Comparison of ENCODE assay signal across 44 cellular contexts in genomic region chr11:125980421-125980820, GRCh38. TPM values are rescaled to one million over a fixed set of nuclear protein-coding genes. Genes with fewer than 3 reads are reported as not detected.
"Had no signal": no experiment of that assay in that cellular context is flagged by ENCODE, and none has a peak within 500 bp of the region (broad histone marks: within the 10 kb centered on the region; RNA-seq: fewer than 3 reads in every experiment).

No MANE protein-coding gene starts in this region.

- H3K27ac ChIP-seq: adrenal gland, brain microvascular endothelial cell, pancreas, prostate gland, skin epidermis, thyroid gland, upper lobe of right lung, VCaP had no signal

- H3K27ac Mint-ChIP-seq: activated CD4-positive, alpha-beta memory T cell treated with anti-CD3 and anti-CD28 coated beads for 36 hours; activated CD4-positive, alpha-beta T cell treated with anti-CD3 and anti-CD28 coated beads, Interleukin-2, amount 10 ng/mL, durations not matched to agents 24 days and 14 days; activated naive CD4-positive, alpha-beta T cell treated with anti-CD3 and anti-CD28 coated beads for 36 hours; activated naive CD8-positive, alpha-beta T cell treated with anti-CD3 and anti-CD28 coated beads for 36 hours; activated T-helper 1 cell treated with anti-CD3 and anti-CD28 coated beads, Interleukin-12 subunit alpha, Interleukin-12 subunit beta, Interleukin-2, Interleukin-4 antibody, amounts not matched to agents 30 ng/mL and 10 ng/mL and 1 ng/mL, durations not matched to agents 14 hours and 24 hours and 36 hours; effector memory CD8-positive, alpha-beta T cell; immature natural killer cell; mesothelial cell of epicardium; naive B cell; stimulated activated effector memory CD8-positive, alpha-beta T cell treated with anti-CD3 and anti-CD28 coated beads, Interleukin-12 subunit alpha, Interleukin-12 subunit beta, amount 100 ng/mL, for 72 hours; stimulated activated naive CD8-positive, alpha-beta T cell treated with anti-CD3 and anti-CD28 coated beads, Interleukin-15, amount 100 ng/mL, for 72 hours; T-helper 1 cell treated with Interleukin-12 subunit alpha and Interleukin-12 subunit beta and Interleukin-4 antibody, amounts not matched to agents 30 μg/mL and 1 μg/mL, for 36 hours had no signal

- H3K36me3 Mint-ChIP-seq: activated CD4-positive, alpha-beta memory T cell treated with anti-CD3 and anti-CD28 coated beads for 36 hours; activated naive CD8-positive, alpha-beta T cell treated with anti-CD3 and anti-CD28 coated beads for 36 hours; immature natural killer cell; naive B cell; stimulated activated effector memory CD8-positive, alpha-beta T cell treated with anti-CD3 and anti-CD28 coated beads, Interleukin-12 subunit alpha, Interleukin-12 subunit beta, amount 100 ng/mL, for 72 hours had no signal

- H3K27me3 Mint-ChIP-seq: activated CD4-positive, alpha-beta memory T cell treated with anti-CD3 and anti-CD28 coated beads for 36 hours; activated CD4-positive, alpha-beta T cell treated with anti-CD3 and anti-CD28 coated beads, Interleukin-2, amount 10 ng/mL, durations not matched to agents 24 days and 14 days; activated naive CD8-positive, alpha-beta T cell treated with anti-CD3 and anti-CD28 coated beads for 36 hours; effector memory CD8-positive, alpha-beta T cell; stimulated activated naive CD8-positive, alpha-beta T cell treated with anti-CD3 and anti-CD28 coated beads, Interleukin-15, amount 100 ng/mL, for 72 hours had no signal

- H3K9me3 ChIP-seq: adrenal gland, pancreas, prostate gland, thyroid gland, upper lobe of right lung had no signal

- DNase-seq: activated CD4-positive, alpha-beta memory T cell treated with anti-CD3 and anti-CD28 coated beads for 36 hours; activated CD4-positive, alpha-beta T cell treated with anti-CD3 and anti-CD28 coated beads, Interleukin-2, amount 10 ng/mL, durations not matched to agents 24 days and 14 days; activated CD4-positive, CD25-positive, alpha-beta regulatory T cell treated with anti-CD3 and anti-CD28 coated beads, Interleukin-2, amount 50 U/mL, for 72 hours; activated CD8-positive, alpha-beta memory T cell treated with anti-CD3 and anti-CD28 coated beads, Interleukin-2, amount 50 U/mL, for 4 hours; activated effector memory CD4-positive, alpha-beta T cell treated with anti-CD3 and anti-CD28 coated beads, Interleukin-2, amount 50 U/mL, for 16 hours; activated naive CD4-positive, alpha-beta T cell treated with anti-CD3 and anti-CD28 coated beads for 36 hours; activated naive CD8-positive, alpha-beta T cell treated with anti-CD3 and anti-CD28 coated beads for 36 hours; activated T-cell treated with anti-CD3 and anti-CD28 coated beads, Interleukin-2, amount 50 U/mL, for 1 hour; adrenal gland; brain microvascular endothelial cell; cortex of kidney; effector memory CD8-positive, alpha-beta T cell; head of caudate nucleus; hypothalamus; immature natural killer cell; kidney; left colon; mammary epithelial cell; naive B cell; nucleus accumbens; pancreas; retina; stimulated activated CD4-positive, alpha-beta T cell treated with anti-CD3 and anti-CD28 coated beads, Interleukin-12 subunit alpha, Interleukin-12 subunit beta, amount 100 ng/mL, for 4 hours; stimulated activated CD4-positive, alpha-beta T cell treated with anti-CD3 and anti-CD28 coated beads, Interleukin-4, amount 100 ng/mL, for 24 hours; stimulated activated naive CD8-positive, alpha-beta T cell treated with anti-CD3 and anti-CD28 coated beads, Interleukin-15, amount 100 ng/mL, for 72 hours; T-helper 9 cell; thyroid gland; upper lobe of right lung had no signal

- H3K9me3 Mint-ChIP-seq: activated CD4-positive, alpha-beta memory T cell treated with anti-CD3 and anti-CD28 coated beads for 36 hours; activated CD4-positive, alpha-beta T cell treated with anti-CD3 and anti-CD28 coated beads, Interleukin-2, amount 10 ng/mL, durations not matched to agents 24 days and 14 days; activated naive CD4-positive, alpha-beta T cell treated with anti-CD3 and anti-CD28 coated beads for 36 hours; activated naive CD8-positive, alpha-beta T cell treated with anti-CD3 and anti-CD28 coated beads for 36 hours; activated T-helper 1 cell treated with anti-CD3 and anti-CD28 coated beads, Interleukin-12 subunit alpha, Interleukin-12 subunit beta, Interleukin-2, Interleukin-4 antibody, amounts not matched to agents 30 ng/mL and 10 ng/mL and 1 ng/mL, durations not matched to agents 14 hours and 24 hours and 36 hours; effector memory CD8-positive, alpha-beta T cell; immature natural killer cell; mesothelial cell of epicardium; stimulated activated effector memory CD8-positive, alpha-beta T cell treated with anti-CD3 and anti-CD28 coated beads, Interleukin-12 subunit alpha, Interleukin-12 subunit beta, amount 100 ng/mL, for 72 hours; stimulated activated naive CD8-positive, alpha-beta T cell treated with anti-CD3 and anti-CD28 coated beads, Interleukin-15, amount 100 ng/mL, for 72 hours; T-helper 1 cell treated with Interleukin-12 subunit alpha and Interleukin-12 subunit beta and Interleukin-4 antibody, amounts not matched to agents 30 μg/mL and 1 μg/mL, for 36 hours had no signal

- H3K4me3 Mint-ChIP-seq: activated CD4-positive, alpha-beta memory T cell treated with anti-CD3 and anti-CD28 coated beads for 36 hours; activated CD4-positive, alpha-beta T cell treated with anti-CD3 and anti-CD28 coated beads, Interleukin-2, amount 10 ng/mL, durations not matched to agents 24 days and 14 days; activated naive CD4-positive, alpha-beta T cell treated with anti-CD3 and anti-CD28 coated beads for 36 hours; activated naive CD8-positive, alpha-beta T cell treated with anti-CD3 and anti-CD28 coated beads for 36 hours; activated T-helper 1 cell treated with anti-CD3 and anti-CD28 coated beads, Interleukin-12 subunit alpha, Interleukin-12 subunit beta, Interleukin-2, Interleukin-4 antibody, amounts not matched to agents 30 ng/mL and 10 ng/mL and 1 ng/mL, durations not matched to agents 14 hours and 24 hours and 36 hours; effector memory CD8-positive, alpha-beta T cell; immature natural killer cell; mesothelial cell of epicardium; naive B cell; stimulated activated effector memory CD8-positive, alpha-beta T cell treated with anti-CD3 and anti-CD28 coated beads, Interleukin-12 subunit alpha, Interleukin-12 subunit beta, amount 100 ng/mL, for 72 hours; stimulated activated naive CD8-positive, alpha-beta T cell treated with anti-CD3 and anti-CD28 coated beads, Interleukin-15, amount 100 ng/mL, for 72 hours; T-helper 1 cell treated with Interleukin-12 subunit alpha and Interleukin-12 subunit beta and Interleukin-4 antibody, amounts not matched to agents 30 μg/mL and 1 μg/mL, for 36 hours had no signal

- H3K4me1 Mint-ChIP-seq: activated CD4-positive, alpha-beta T cell treated with anti-CD3 and anti-CD28 coated beads, Interleukin-2, amount 10 ng/mL, durations not matched to agents 24 days and 14 days; activated naive CD8-positive, alpha-beta T cell treated with anti-CD3 and anti-CD28 coated beads for 36 hours; immature natural killer cell; naive B cell; stimulated activated effector memory CD8-positive, alpha-beta T cell treated with anti-CD3 and anti-CD28 coated beads, Interleukin-12 subunit alpha, Interleukin-12 subunit beta, amount 100 ng/mL, for 72 hours; stimulated activated naive CD8-positive, alpha-beta T cell treated with anti-CD3 and anti-CD28 coated beads, Interleukin-15, amount 100 ng/mL, for 72 hours had no signal

- H3K27me3 ChIP-seq: adrenal gland, brain microvascular endothelial cell, pancreas, thyroid gland, upper lobe of right lung had no signal

- ATAC-seq: effector memory CD8-positive, alpha-beta T cell; left colon; pancreas; sciatic nerve; stimulated activated effector memory CD8-positive, alpha-beta T cell treated with anti-CD3 and anti-CD28 coated beads, Interleukin-12 subunit alpha, Interleukin-12 subunit beta, amount 100 ng/mL, for 72 hours; stimulated activated naive CD8-positive, alpha-beta T cell treated with anti-CD3 and anti-CD28 coated beads, Interleukin-15, amount 100 ng/mL, for 72 hours; upper lobe of right lung had no signal

- H3K4me1 ChIP-seq: adrenal gland, prostate gland, upper lobe of right lung had no signal

- H3K4me3 ChIP-seq: adrenal gland, pancreas, prostate gland, skin epidermis, thyroid gland, upper lobe of right lung had no signal

- H3K36me3 ChIP-seq: adrenal gland, brain microvascular endothelial cell, pancreas, prostate gland, upper lobe of right lung had no signal

RNA-seq across cellular contexts. Expression of gene VSIG10L2, which starts 34.6 kb away (rescaled TPM):
- total RNA-seq: activated CD4-positive, alpha-beta memory T cell treated with anti-CD3 and anti-CD28 coated beads for 36 hours; activated CD4-positive, alpha-beta T cell treated with anti-CD3 and anti-CD28 coated beads, Interleukin-2, amount 10 ng/mL, durations not matched to agents 24 days and 14 days; activated CD8-positive, alpha-beta memory T cell treated with anti-CD3 and anti-CD28 coated beads for 36 hours; activated naive CD4-positive, alpha-beta T cell treated with anti-CD3 and anti-CD28 coated beads for 36 hours; activated naive CD8-positive, alpha-beta T cell treated with anti-CD3 and anti-CD28 coated beads for 36 hours; activated T-helper 1 cell treated with anti-CD3 and anti-CD28 coated beads, Interleukin-12 subunit alpha, Interleukin-12 subunit beta, Interleukin-2, Interleukin-4 antibody, amounts not matched to agents 30 ng/mL and 10 ng/mL and 1 ng/mL, durations not matched to agents 14 hours and 24 hours and 36 hours; adrenal gland; astrocyte; cardiac septum; chondrocyte; endothelial cell of umbilical vein; fibroblast of lung; fibroblast of villous mesenchyme; kidney; left colon; liver; mammary epithelial cell; mesothelial cell of epicardium; sciatic nerve; thyroid gland; upper lobe of right lung had no signal
